2 cellular contexts compared by ENCODE assay signal in genomic region chr4:143313527-143313926, GRCh38.
TF ChIP-seq lines count a peak whose summit lies in the region.

No MANE protein-coding gene starts in this region.

TF ChIP-seq in K562, 482 proteins besides CTCF, POLR2A, EP300 and RAD21:
- TF ChIP-seq ARID1B (IDR thresholded peaks at IDR 0.05) (0 out of 2 replicates have a peak, but pooled peaks have one; percentile 18), KDM1A (IDR thresholded peaks at IDR 0.05) (peak; percentile 40 to 56; a peak in 3 of 4 replicates), CBFA2T2 (conservative IDR thresholded peaks at IDR 0.05) (peak; percentile 45), TCF3 (CRISPR knock-in tag; IDR thresholded peaks at IDR 0.05) (0 out of 2 replicates have a peak, but pooled peaks have one; percentile 19), CBFA2T3 (IDR thresholded peaks at IDR 0.05) (peak; percentile 61), RBFOX2 (IDR thresholded peaks at IDR 0.05; ENCODE audit: low read depth, low read length) (no peak), ZNF717 (CRISPR knock-in tag; IDR thresholded peaks at IDR 0.05) (no peak), ETV1 (tag; conservative IDR thresholded peaks at IDR 0.05; ENCODE audit: low read depth) (no peak)

TF ChIP-seq in WTC11, 78 proteins besides CTCF, POLR2A, EP300 and RAD21:
- TF ChIP-seq JUN (CRISPR knock-in tag; IDR thresholded peaks at IDR 0.05): no peak
- TF ChIP-seq SMAD3 (CRISPR knock-in tag; IDR thresholded peaks at IDR 0.05; ENCODE audit: borderline replicate concordance): no peak
- TF ChIP-seq GRHL2 (CRISPR knock-in tag; IDR thresholded peaks at IDR 0.05; ENCODE audit: insufficient replicate concordance, severe bottlenecking): no peak
- TF ChIP-seq GABPB1 (CRISPR knock-in tag; IDR thresholded peaks at IDR 0.05): no peak
- no peak for TF ChIP-seq ZNF138 (CRISPR knock-in tag; conservative IDR thresholded peaks at IDR 0.05)
- TF ChIP-seq USF1 (CRISPR knock-in tag; IDR thresholded peaks at IDR 0.05): no peak
- TF ChIP-seq ZBTB43 (CRISPR knock-in tag; IDR thresholded peaks at IDR 0.05): no peak
- TF ChIP-seq RELA (CRISPR knock-in tag; IDR thresholded peaks at IDR 0.05; ENCODE audit: borderline replicate concordance): no peak
- TF ChIP-seq MYBL2 (CRISPR knock-in tag; IDR thresholded peaks at IDR 0.05): no peak
- TF ChIP-seq RORB (CRISPR knock-in tag; IDR thresholded peaks at IDR 0.05): no peak
- no peak for TF ChIP-seq JAZF1 (CRISPR knock-in tag; IDR thresholded peaks at IDR 0.05)
- TF ChIP-seq ZNF317 (CRISPR knock-in tag; IDR thresholded peaks at IDR 0.05; ENCODE audit: borderline replicate concordance, low read depth): no peak
- no peak for TF ChIP-seq KAT7 (CRISPR knock-in tag; IDR thresholded peaks at IDR 0.05; ENCODE audit: borderline replicate concordance)
- no peak for TF ChIP-seq CBFB (CRISPR knock-in tag; IDR thresholded peaks at IDR 0.05; ENCODE audit: low read depth)
- no peak for TF ChIP-seq PRDM15 (CRISPR knock-in tag; IDR thresholded peaks at IDR 0.05)
- TF ChIP-seq ZMAT4 (CRISPR knock-in tag; IDR thresholded peaks at IDR 0.05): no peak
- TF ChIP-seq ZSCAN18 (CRISPR knock-in tag; IDR thresholded peaks at IDR 0.05): no peak
- no peak for TF ChIP-seq SMAD4 (CRISPR knock-in tag; IDR thresholded peaks at IDR 0.05)
